In the genomic region with DNA sequence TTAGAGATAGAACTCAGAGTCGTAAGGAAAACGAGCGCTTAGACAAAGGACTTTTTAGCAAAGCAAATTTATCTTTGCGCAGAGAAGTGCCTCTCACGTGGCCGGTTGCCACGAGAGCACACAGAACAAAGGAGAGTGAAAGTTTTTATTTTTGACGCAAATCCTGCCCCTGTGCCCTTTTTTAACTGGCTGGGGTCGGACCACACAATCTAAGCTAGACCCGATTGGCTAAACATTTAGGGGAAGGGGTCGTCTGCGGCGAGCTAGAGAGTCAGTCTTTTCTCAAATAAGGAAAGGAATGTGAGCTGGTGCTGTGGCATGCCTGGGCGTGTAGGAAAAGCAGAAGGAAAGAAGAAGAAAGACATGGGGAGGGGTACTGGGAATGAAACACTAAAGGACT, we compare ENCODE assay signal across 22 cellular contexts. TPM values are rescaled to one million over a fixed set of nuclear protein-coding genes. Genes with fewer than 3 reads are reported as not detected.
A peak's percentile ranks its signal among the peaks of the same experiment; 100 is the strongest.
DNase-seq lines count a peak whose midpoint lies in the region; ATAC-seq, FAIRE-seq and TF ChIP-seq lines count a peak whose summit lies in the region.
"Had no signal": no experiment of that assay in that cellular context is flagged by ENCODE, and none has a peak within 500 bp of the region (broad histone marks: within the 10 kb centered on the region; RNA-seq: fewer than 3 reads in every experiment).

No MANE protein-coding gene starts in this region.

- intact Hi-C loops in sigmoid colon (cut with DNase I): no loop called here

- H3K4me3 ChIP-seq in coronary artery (no peak overlapping the region), keratinocyte (ENCODE audit: control insufficient read depth in 2 of 3, extremely low read depth in 1 of 3, insufficient read depth in 2 of 3, low read depth in 1 of 3, low read length in 3 of 3) (peak overlapping the region in 1 of 3 experiments; percentile 37), smooth muscle cell (no peak overlapping the region), sigmoid colon (no peak overlapping the region)
- H3K4me3 ChIP-seq: ovary, SJCRH30, upper lobe of right lung had no signal

- dilution Hi-C loops in keratinocyte (cut with MboI; ENCODE audit: extremely low pct_ligation_motif_present, low sequenced_read_pairs): no loop called here

- H3K79me2 ChIP-seq in keratinocyte (ENCODE audit: control insufficient read depth, insufficient read depth, low read length) (no peaks in the 10 kb centered on the region), smooth muscle cell (ENCODE audit: low read depth) (no peaks in the 10 kb centered on the region)

- H3K4me1 ChIP-seq in keratinocyte (ENCODE audit: control insufficient read depth, extremely low read depth, insufficient read depth, low read length): peaks cover 22% of the 10 kb centered on the region
- H3K4me1 ChIP-seq in smooth muscle cell (ENCODE audit: low read depth): peaks cover 12% of the 10 kb centered on the region
- H3K4me1 ChIP-seq in sigmoid colon: peaks cover 0 to 7% (median 4%) of the 10 kb centered on the region in 4 donors
- H3K4me1 ChIP-seq: SJCRH30, upper lobe of right lung had no signal

- no peaks in the 10 kb centered on the region for H3K9me3 ChIP-seq in keratinocyte (ENCODE audit: control insufficient read depth, low read depth, low read length)
- H3K9me3 ChIP-seq in smooth muscle cell (replicated peaks; ENCODE audit: low read depth): peaks cover 8% of the 10 kb centered on the region
- peaks cover 0 to 6% (median 0%) of the 10 kb centered on the region in 4 donors for H3K9me3 ChIP-seq in sigmoid colon
- H3K9me3 ChIP-seq: upper lobe of right lung had no signal

- H3K9me3 Mint-ChIP-seq in activated T-cell treated with anti-CD3 and anti-CD28 coated beads, Interleukin-2, amount 50 U/mL, for 24 hours: peaks cover 22% of the 10 kb centered on the region
- H3K9me3 Mint-ChIP-seq in activated T-cell treated with anti-CD3 and anti-CD28 coated beads, Interleukin-2, amount 50 U/mL, for 4 hours: peaks cover 26% of the 10 kb centered on the region

- WGBS in smooth muscle cell (ENCODE audit: low lambda C conversion rate): 53% methylated on average over 14 of the region's 14 CpGs
- 36 to 42% methylated on average over 14 of the region's 14 CpGs for WGBS in sigmoid colon, 2 donors

- peaks cover 18% of the 10 kb centered on the region for H3K36me3 Mint-ChIP-seq in activated T-cell treated with anti-CD3 and anti-CD28 coated beads, Interleukin-2, amount 50 U/mL, for 24 hours (ENCODE audit: low read depth)
- peaks cover 19% of the 10 kb centered on the region for H3K36me3 Mint-ChIP-seq in activated T-cell treated with anti-CD3 and anti-CD28 coated beads, Interleukin-2, amount 50 U/mL, for 4 hours (ENCODE audit: insufficient read depth)
- H3K36me3 Mint-ChIP-seq: CD14-positive monocyte had no signal

- ATAC-seq in activated T-cell treated with anti-CD3 and anti-CD28 coated beads, Interleukin-2, amount 50 U/mL, for 4 hours: no peak

- H3K36me3 ChIP-seq in keratinocyte (ENCODE audit: control insufficient read depth in 2 of 2, extremely low read depth in 1 of 2, insufficient read depth in 2 of 2, low read length in 2 of 2) (no peaks in the 10 kb centered on the region), smooth muscle cell (ENCODE audit: low read depth) (no peaks in the 10 kb centered on the region), sigmoid colon (no peaks in the 10 kb centered on the region)
- H3K36me3 ChIP-seq: ovary, SJCRH30, upper lobe of right lung had no signal

- H2AFZ ChIP-seq in keratinocyte (ENCODE audit: control insufficient read depth, low read length) (peak overlapping the region; percentile 11), smooth muscle cell (ENCODE audit: low read depth) (peak overlapping the region; percentile 88)

- no peak overlapping the region for H3K27ac Mint-ChIP-seq in activated T-cell treated with anti-CD3 and anti-CD28 coated beads, Interleukin-2, amount 50 U/mL, for 24 hours

- TF ChIP-seq CTCF in coronary artery (IDR thresholded peaks at IDR 0.05) (no peak), keratinocyte (optimal IDR thresholded peaks at IDR 0.05 in 1 of 3, IDR thresholded peaks at IDR 0.05 in 1 of 3, conservative IDR thresholded peaks at IDR 0.05 in 1 of 3; ENCODE audit: extremely low read depth in 1 of 3, insufficient read depth in 2 of 3, low read length in 3 of 3) (no peak), smooth muscle cell (IDR thresholded peaks at IDR 0.05; ENCODE audit: borderline replicate concordance, insufficient read depth, poor library complexity, severe bottlenecking) (no peak), sigmoid colon (IDR thresholded peaks at IDR 0.05) (no peak)

- H3K27me3 Mint-ChIP-seq in activated T-cell treated with anti-CD3 and anti-CD28 coated beads, Interleukin-2, amount 50 U/mL, for 24 hours: no peaks in the 10 kb centered on the region
- H3K27me3 Mint-ChIP-seq in activated T-cell treated with anti-CD3 and anti-CD28 coated beads, Interleukin-2, amount 50 U/mL, for 4 hours (ENCODE audit: low read depth): no peaks in the 10 kb centered on the region

- no peaks in the 10 kb centered on the region for H3K9me1 ChIP-seq in keratinocyte (ENCODE audit: control insufficient read depth, extremely low read depth, insufficient read depth, low read length)

- FAIRE-seq in keratinocyte (lab: Jason Lieb, UNC): peak; percentile 80
- FAIRE-seq: A204.1 had no signal

- H4K20me1 ChIP-seq in keratinocyte (ENCODE audit: control insufficient read depth, extremely low read depth, insufficient read depth, low read length): no peaks in the 10 kb centered on the region
- no peaks in the 10 kb centered on the region for H4K20me1 ChIP-seq in smooth muscle cell (ENCODE audit: low read depth)

- no peak overlapping the region for H3K9ac ChIP-seq in keratinocyte (ENCODE audit: control insufficient read depth, extremely low read depth, insufficient read depth, low read length)
- H3K9ac ChIP-seq in smooth muscle cell (ENCODE audit: low read depth): peak overlapping the region; percentile 9

- no peaks in the 10 kb centered on the region for H3F3A ChIP-seq in smooth muscle cell (ENCODE audit: low read depth)

- H3K27ac ChIP-seq in coronary artery (no peak overlapping the region), keratinocyte (ENCODE audit: control insufficient read depth, insufficient read depth, low read length) (no peak overlapping the region), smooth muscle cell (ENCODE audit: low read depth) (no peak overlapping the region), sigmoid colon (no peak overlapping the region)
- H3K27ac ChIP-seq: HL-60, ovary, SJCRH30, upper lobe of right lung had no signal

- TF ChIP-seq POLR2A in sigmoid colon (IDR thresholded peaks at IDR 0.05): no peak

- TF ChIP-seq EP300 in sigmoid colon (IDR thresholded peaks at IDR 0.05): no peak

- DNase-seq in activated T-cell treated with anti-CD3 and anti-CD28 coated beads, Interleukin-2, amount 50 U/mL, for 24 hours: peak; percentile 18
- no peak for DNase-seq in activated T-cell treated with anti-CD3 and anti-CD28 coated beads, Interleukin-2, amount 50 U/mL, for 4 hours
- DNase-seq in coronary artery (ENCODE audit: low spot score): peak; percentile 8
- DNase-seq in keratinocyte (ENCODE audit: low read depth, low spot score): no peak
- DNase-seq in smooth muscle cell (lab: John Stamatoyannopoulos, UW; ENCODE audit: unreplicated experiment): no peak
- DNase-seq in sigmoid colon: no peak
- DNase-seq in SHP77 (lab: John Stamatoyannopoulos, UW): no peak
- DNase-seq in middle frontal gyrus (ENCODE audit: extremely low spot score, low spot score): no peak
- DNase-seq: activated CD4-positive, alpha-beta T cell treated with anti-CD3 and anti-CD28 coated beads for 48 hours; activated T-cell treated with anti-CD3 and anti-CD28 coated beads, Interleukin-2, amount 50 U/mL, for 1 hour; cortex of kidney; Kasumi-1; NCI-H1417; NCI-H446; ovary; SJCRH30 had no signal

- H3K4me3 Mint-ChIP-seq in activated T-cell treated with anti-CD3 and anti-CD28 coated beads, Interleukin-2, amount 50 U/mL, for 24 hours: no peak overlapping the region
- H3K4me3 Mint-ChIP-seq in activated T-cell treated with anti-CD3 and anti-CD28 coated beads, Interleukin-2, amount 50 U/mL, for 4 hours: no peak overlapping the region

- H3K27me3 ChIP-seq in keratinocyte (ENCODE audit: control insufficient read depth, extremely low read depth, insufficient read depth, low read length) (peaks cover 4% of the 10 kb centered on the region), smooth muscle cell (ENCODE audit: low read depth) (no peaks in the 10 kb centered on the region), sigmoid colon (peaks cover 0 to 30% (median 0%) of the 10 kb centered on the region in 3 donors)
- H3K27me3 ChIP-seq: ovary, SJCRH30 had no signal

- H3K4me2 ChIP-seq in keratinocyte (ENCODE audit: control insufficient read depth, extremely low read depth, insufficient read depth, low read depth, low read length): peak overlapping the region; percentile 52
- H3K4me2 ChIP-seq in smooth muscle cell: peak overlapping the region; percentile 24

- H3K4me1 Mint-ChIP-seq in activated T-cell treated with anti-CD3 and anti-CD28 coated beads, Interleukin-2, amount 50 U/mL, for 24 hours (ENCODE audit: low read depth): peaks cover 24% of the 10 kb centered on the region
- peaks cover 23% of the 10 kb centered on the region for H3K4me1 Mint-ChIP-seq in activated T-cell treated with anti-CD3 and anti-CD28 coated beads, Interleukin-2, amount 50 U/mL, for 4 hours (ENCODE audit: low read depth)
- H3K4me1 Mint-ChIP-seq: CD14-positive monocyte had no signal

RNA-seq across cellular contexts. Expression of a gene that starts 2.4 kb away (rescaled TPM):
- not detected for total RNA-seq in activated T-cell treated with anti-CD3 and anti-CD28 coated beads, Interleukin-2, amount 50 U/mL, for 4 hours
- not detected in 3 replicates for polyA plus RNA-seq in keratinocyte
- polyA plus RNA-seq in keratinocyte (2011; ENCODE audit: low read depth): not detected
- not detected in 2 replicates for polyA plus RNA-seq in keratinocyte (2011; cell fraction: cytosol; rRNA removed)
- not detected in 2 replicates for polyA plus RNA-seq in keratinocyte (2011; cell fraction: nucleus; rRNA removed)
- polyA plus RNA-seq in keratinocyte (2012; ENCODE audit: low replicate concordance): not detected in 2 replicates
- polyA minus RNA-seq in keratinocyte: not detected in 3 replicates
- not detected for polyA minus RNA-seq in keratinocyte (2011; cell fraction: cytosol; rRNA and poly(A)+ RNA removed)
- not detected in 2 replicates for polyA minus RNA-seq in keratinocyte (2011; cell fraction: nucleus; rRNA and poly(A)+ RNA removed)
- total RNA-seq in smooth muscle cell: not detected in 2 replicates
- polyA plus RNA-seq in smooth muscle cell: not detected in 2 replicates
- total RNA-seq in sigmoid colon: not detected
- not detected for polyA plus RNA-seq in sigmoid colon
- total RNA-seq: Daoy, lung microvascular endothelial cell, ovary, SJCRH30, upper lobe of right lung had no signal
- polyA plus RNA-seq: CD14-positive monocyte, ovary had no signal

RNA-seq across cellular contexts. Expression of a gene that starts 8.9 kb away (rescaled TPM):
- not detected for total RNA-seq in activated T-cell treated with anti-CD3 and anti-CD28 coated beads, Interleukin-2, amount 50 U/mL, for 4 hours
- not detected in 3 replicates for polyA plus RNA-seq in keratinocyte
- not detected for polyA plus RNA-seq in keratinocyte (2011; ENCODE audit: low read depth)
- not detected in 2 replicates for polyA plus RNA-seq in keratinocyte (2011; cell fraction: cytosol; rRNA removed)
- polyA plus RNA-seq in keratinocyte (2011; cell fraction: nucleus; rRNA removed): not detected in 2 replicates
- polyA plus RNA-seq in keratinocyte (2012; ENCODE audit: low replicate concordance): not detected in 2 replicates
- polyA minus RNA-seq in keratinocyte: not detected in 3 replicates
- not detected for polyA minus RNA-seq in keratinocyte (2011; cell fraction: cytosol; rRNA and poly(A)+ RNA removed)
- not detected in 2 replicates for polyA minus RNA-seq in keratinocyte (2011; cell fraction: nucleus; rRNA and poly(A)+ RNA removed)
- total RNA-seq in smooth muscle cell: not detected in 2 replicates
- polyA plus RNA-seq in smooth muscle cell: 0.67 TPM in 1 of 2 replicates, not detected in the other
- not detected for total RNA-seq in sigmoid colon
- polyA plus RNA-seq in sigmoid colon: not detected
- total RNA-seq: Daoy, lung microvascular endothelial cell, ovary, SJCRH30, upper lobe of right lung had no signal
- polyA plus RNA-seq: CD14-positive monocyte, ovary had no signal

RNA-seq across cellular contexts. Expression of a gene that starts 9.7 kb away (rescaled TPM):
- total RNA-seq in activated T-cell treated with anti-CD3 and anti-CD28 coated beads, Interleukin-2, amount 50 U/mL, for 4 hours: not detected
- not detected in 3 replicates for polyA plus RNA-seq in keratinocyte
- polyA plus RNA-seq in keratinocyte (2011; ENCODE audit: low read depth): not detected
- polyA plus RNA-seq in keratinocyte (2011; cell fraction: cytosol; rRNA removed): not detected in 2 replicates
- not detected in 2 replicates for polyA plus RNA-seq in keratinocyte (2011; cell fraction: nucleus; rRNA removed)
- polyA plus RNA-seq in keratinocyte (2012; ENCODE audit: low replicate concordance): not detected in 2 replicates
- not detected in 3 replicates for polyA minus RNA-seq in keratinocyte
- polyA minus RNA-seq in keratinocyte (2011; cell fraction: cytosol; rRNA and poly(A)+ RNA removed): not detected
- not detected in 2 replicates for polyA minus RNA-seq in keratinocyte (2011; cell fraction: nucleus; rRNA and poly(A)+ RNA removed)
- total RNA-seq in smooth muscle cell: not detected in 2 replicates
- not detected in 2 replicates for polyA plus RNA-seq in smooth muscle cell
- total RNA-seq in sigmoid colon: under 1 TPM in 1 of 4 donors, not detected in 3; 0.66 TPM
- polyA plus RNA-seq in sigmoid colon: not detected
- total RNA-seq: Daoy, lung microvascular endothelial cell, ovary, SJCRH30, upper lobe of right lung had no signal
- polyA plus RNA-seq: CD14-positive monocyte, ovary had no signal

RNA-seq across cellular contexts. Expression of a gene that starts 24.6 kb away (rescaled TPM):
- not detected for total RNA-seq in activated T-cell treated with anti-CD3 and anti-CD28 coated beads, Interleukin-2, amount 50 U/mL, for 4 hours
- polyA plus RNA-seq in keratinocyte (0.06 TPM in 1 of 3 replicates, not detected in the others), smooth muscle cell (not detected in 2 replicates), sigmoid colon (not detected)
- polyA plus RNA-seq in keratinocyte (2011; ENCODE audit: low read depth): not detected
- not detected in 2 replicates for polyA plus RNA-seq in keratinocyte (2011; cell fraction: cytosol; rRNA removed)
- not detected in 2 replicates for polyA plus RNA-seq in keratinocyte (2011; cell fraction: nucleus; rRNA removed)
- not detected in 2 replicates for polyA plus RNA-seq in keratinocyte (2012; ENCODE audit: low replicate concordance)
- polyA minus RNA-seq in keratinocyte: not detected in 3 replicates
- not detected for polyA minus RNA-seq in keratinocyte (2011; cell fraction: cytosol; rRNA and poly(A)+ RNA removed)
- polyA minus RNA-seq in keratinocyte (2011; cell fraction: nucleus; rRNA and poly(A)+ RNA removed): not detected in 2 replicates
- total RNA-seq in smooth muscle cell (not detected in 2 replicates), sigmoid colon (not detected)
- total RNA-seq: Daoy, lung microvascular endothelial cell, ovary, SJCRH30, upper lobe of right lung had no signal
- polyA plus RNA-seq: CD14-positive monocyte, ovary had no signal

RNA-seq across cellular contexts. Expression of a gene that starts 31.5 kb away (rescaled TPM):
- total RNA-seq in activated T-cell treated with anti-CD3 and anti-CD28 coated beads, Interleukin-2, amount 50 U/mL, for 4 hours: not detected
- polyA plus RNA-seq in keratinocyte (not detected in 3 replicates), smooth muscle cell (not detected in 2 replicates), sigmoid colon (not detected)
- not detected for polyA plus RNA-seq in keratinocyte (2011; ENCODE audit: low read depth)
- not detected in 2 replicates for polyA plus RNA-seq in keratinocyte (2011; cell fraction: cytosol; rRNA removed)
- not detected in 2 replicates for polyA plus RNA-seq in keratinocyte (2011; cell fraction: nucleus; rRNA removed)
- not detected in 2 replicates for polyA plus RNA-seq in keratinocyte (2012; ENCODE audit: low replicate concordance)
- not detected in 3 replicates for polyA minus RNA-seq in keratinocyte
- not detected for polyA minus RNA-seq in keratinocyte (2011; cell fraction: cytosol; rRNA and poly(A)+ RNA removed)
- not detected in 2 replicates for polyA minus RNA-seq in keratinocyte (2011; cell fraction: nucleus; rRNA and poly(A)+ RNA removed)
- total RNA-seq in smooth muscle cell (not detected in 2 replicates), sigmoid colon (not detected)
- total RNA-seq: Daoy, lung microvascular endothelial cell, ovary, SJCRH30, upper lobe of right lung had no signal
- polyA plus RNA-seq: CD14-positive monocyte, ovary had no signal

Comparison
In these comparisons a context has a peak if more than half of its experiments do, and no peak if none do; other contexts are left out.
1. DNase-seq: peak in activated T-cell treated with anti-CD3 and anti-CD28 coated beads, Interleukin-2, amount 50 U/mL, for 24 hours (single experiment) and coronary artery (single experiment); none in activated T-cell treated with anti-CD3 and anti-CD28 coated beads, Interleukin-2, amount 50 U/mL, for 4 hours (single experiment), keratinocyte (single experiment), smooth muscle cell (single experiment), sigmoid colon (single experiment), SHP77 (0 of 2) and middle frontal gyrus (single experiment).